In genomic region chr7:30970594-30971094, GRCh38 we compare ENCODE assay signal across 17 cellular contexts. TPM values are rescaled to one million over a fixed set of nuclear protein-coding genes. Genes with fewer than 3 reads are reported as not detected.
DNase-seq lines count a peak whose midpoint lies in the region; TF ChIP-seq lines count a peak whose summit lies in the region.
"Had no signal": no experiment of that assay in that cellular context is flagged by ENCODE, and none has a peak within 500 bp of the region (broad histone marks: within the 10 kb centered on the region; RNA-seq: fewer than 3 reads in every experiment).

No MANE protein-coding gene starts in this region.

- POLR2A ChIA-PET in activated CD4-positive, alpha-beta T cell treated with anti-CD3 and anti-CD28 coated beads, Interleukin-2, amount 10 ng/mL, durations not matched to agents 7 days and 5 days (lab: Charles Lee) = no interaction called here

- H3K27ac ChIP-seq in right atrium auricular region (no peak overlapping the region), left ventricle myocardium inferior (replicated peaks) (no peak overlapping the region)
- H3K27ac ChIP-seq: lower lobe of right lung, vagina had no signal

- H3K9me3 ChIP-seq in right atrium auricular region (no peaks in the 10 kb centered on the region), left ventricle myocardium inferior (replicated peaks) (no peaks in the 10 kb centered on the region)
- H3K9me3 ChIP-seq: lower lobe of right lung, vagina had no signal

- H3K4me3 ChIP-seq in right atrium auricular region = no peak overlapping the region
- no peak overlapping the region for H3K4me3 ChIP-seq in left ventricle myocardium inferior
- no peak overlapping the region for H3K4me3 ChIP-seq in fibroblast of mammary gland (ENCODE audit: control insufficient read depth, low read depth, low read length)
- H3K4me3 ChIP-seq: lower lobe of right lung, vagina had no signal

- no peaks in the 10 kb centered on the region for H3K36me3 Mint-ChIP-seq in activated CD4-positive, alpha-beta T cell treated with anti-CD3 and anti-CD28 coated beads, Interleukin-2, amount 10 ng/mL, durations not matched to agents 7 days and 5 days (ENCODE audit: low read depth)
- H3K36me3 Mint-ChIP-seq: T-cell had no signal

- CTCF ChIA-PET in activated CD4-positive, alpha-beta T cell treated with anti-CD3 and anti-CD28 coated beads, Interleukin-2, amount 10 ng/mL, durations not matched to agents 7 days and 5 days (lab: Charles Lee) = interaction anchor here (1.4 to 2.4 kb wide), 2 partner anchors 12 to 14 kb away, joined by 3 to 13 read pairs; no protein-coding TSS in a partner anchor

- H3K4me1 Mint-ChIP-seq in activated CD4-positive, alpha-beta T cell treated with anti-CD3 and anti-CD28 coated beads, Interleukin-2, amount 10 ng/mL, durations not matched to agents 7 days and 5 days = peaks cover 6% of the 10 kb centered on the region

- peaks cover 16% of the 10 kb centered on the region for H3K27me3 Mint-ChIP-seq in activated CD4-positive, alpha-beta T cell treated with anti-CD3 and anti-CD28 coated beads, Interleukin-2, amount 10 ng/mL, durations not matched to agents 7 days and 5 days

- DNase-seq in right atrium auricular region (ENCODE audit: low spot score) = peak; percentile 53
- DNase-seq in left ventricle myocardium inferior = no peak
- DNase-seq in NCI-H2107 (lab: John Stamatoyannopoulos, UW) = peak; percentile 89
- peak; percentile 4 for DNase-seq in fibroblast of mammary gland (ENCODE audit: low read depth)
- no peak for DNase-seq in C1 segment of cervical spinal cord (lab: John Stamatoyannopoulos, UW)
- no peak for DNase-seq in activated CD4-positive, alpha-beta T cell treated with anti-CD3 and anti-CD28 coated beads, Interleukin-2, amount 10 ng/mL, durations not matched to agents 7 days and 5 days
- DNase-seq in AG08395 (ENCODE audit: low spot score) = no peak
- no peak for DNase-seq in central memory CD4-positive, alpha-beta T cell
- DNase-seq: activated CD4-positive, alpha-beta T cell treated with anti-CD3 and anti-CD28 coated beads for 36 hours; AML-193; aorta; lower lobe of right lung; NCI-H1436; T-cell had no signal

- H3K36me3 ChIP-seq in right atrium auricular region = no peaks in the 10 kb centered on the region
- no peaks in the 10 kb centered on the region for H3K36me3 ChIP-seq in left ventricle myocardium inferior
- H3K36me3 ChIP-seq: lower lobe of right lung, vagina had no signal

- no peak overlapping the region for H3K4me3 Mint-ChIP-seq in activated CD4-positive, alpha-beta T cell treated with anti-CD3 and anti-CD28 coated beads, Interleukin-2, amount 10 ng/mL, durations not matched to agents 7 days and 5 days
- H3K4me3 Mint-ChIP-seq: activated CD4-positive, alpha-beta T cell treated with anti-CD3 and anti-CD28 coated beads for 36 hours; T-cell had no signal

- no peaks in the 10 kb centered on the region for H3K27me3 ChIP-seq in right atrium auricular region
- H3K27me3 ChIP-seq in left ventricle myocardium inferior (ENCODE audit: low read depth) = peaks cover 26% of the 10 kb centered on the region
- H3K27me3 ChIP-seq: vagina had no signal

- intact Hi-C loops in left ventricle myocardium inferior (cut with micrococcal nuclease) = no loop called here

- H3K27ac Mint-ChIP-seq in activated CD4-positive, alpha-beta T cell treated with anti-CD3 and anti-CD28 coated beads, Interleukin-2, amount 10 ng/mL, durations not matched to agents 7 days and 5 days = no peak overlapping the region
- H3K27ac Mint-ChIP-seq: activated CD4-positive, alpha-beta T cell treated with anti-CD3 and anti-CD28 coated beads for 36 hours; T-cell had no signal

- TF ChIP-seq CTCF in right atrium auricular region (IDR thresholded peaks at IDR 0.05) = no peak
- TF ChIP-seq CTCF in left ventricle myocardium inferior (IDR thresholded peaks at IDR 0.05; ENCODE audit: borderline replicate concordance) = no peak
- no peak for TF ChIP-seq CTCF in fibroblast of mammary gland (conservative IDR thresholded peaks at IDR 0.05; ENCODE audit: control insufficient read depth, insufficient read depth, low read depth, low read length)

- H3K4me1 ChIP-seq in right atrium auricular region (peaks cover 0 to 9% of the 10 kb centered on the region in 2 donors), left ventricle myocardium inferior (peaks cover 19% of the 10 kb centered on the region)
- H3K4me1 ChIP-seq: vagina had no signal

- no peaks in the 10 kb centered on the region for H3K9me3 Mint-ChIP-seq in activated CD4-positive, alpha-beta T cell treated with anti-CD3 and anti-CD28 coated beads, Interleukin-2, amount 10 ng/mL, durations not matched to agents 7 days and 5 days
- H3K9me3 Mint-ChIP-seq: T-cell had no signal

RNA-seq across cellular contexts. Expression of gene GHRHR, which starts 6.9 kb away (rescaled TPM):
- not detected for total RNA-seq in right atrium auricular region
- total RNA-seq in left ventricle myocardium inferior = not detected
- total RNA-seq in activated CD4-positive, alpha-beta T cell treated with anti-CD3 and anti-CD28 coated beads, Interleukin-2, amount 10 ng/mL, durations not matched to agents 7 days and 5 days = not detected
- total RNA-seq: activated CD4-positive, alpha-beta T cell treated with anti-CD3 and anti-CD28 coated beads for 36 hours; HT1080; lower lobe of right lung; osteoblast; T-cell; vagina had no signal

RNA-seq across cellular contexts. Expression of gene AQP1, which starts 59.0 kb away (rescaled TPM):
- total RNA-seq in right atrium auricular region (100 to 1,000 TPM; 353 to 517 TPM), left ventricle myocardium inferior (253 TPM)
- total RNA-seq in activated CD4-positive, alpha-beta T cell treated with anti-CD3 and anti-CD28 coated beads, Interleukin-2, amount 10 ng/mL, durations not matched to agents 7 days and 5 days = under 1 TPM; 0.12 to 0.21 TPM
- total RNA-seq: HT1080 had no signal

Comparison
In these comparisons a context has a peak if more than half of its experiments do, and no peak if none do; other contexts are left out.
1. DNase-seq: peak in right atrium auricular region (single experiment), NCI-H2107 (single experiment) and fibroblast of mammary gland (single experiment); none in left ventricle myocardium inferior (single experiment), C1 segment of cervical spinal cord (0 of 14), activated CD4-positive, alpha-beta T cell treated with anti-CD3 and anti-CD28 coated beads, Interleukin-2, amount 10 ng/mL, durations not matched to agents 7 days and 5 days (single experiment), AG08395 (single experiment) and central memory CD4-positive, alpha-beta T cell (single experiment).
2. RNA of gene AQP1, which starts 59.0 kb away (total RNA-seq): 353 to 517 TPM in right atrium auricular region and 253 TPM in left ventricle myocardium inferior (single experiment); 0.12 to 0.21 TPM in activated CD4-positive, alpha-beta T cell treated with anti-CD3 and anti-CD28 coated beads, Interleukin-2, amount 10 ng/mL, durations not matched to agents 7 days and 5 days; every median in the first group is over 100 times any median in the second.